8 cellular contexts compared by ENCODE assay signal in the genomic region with DNA sequence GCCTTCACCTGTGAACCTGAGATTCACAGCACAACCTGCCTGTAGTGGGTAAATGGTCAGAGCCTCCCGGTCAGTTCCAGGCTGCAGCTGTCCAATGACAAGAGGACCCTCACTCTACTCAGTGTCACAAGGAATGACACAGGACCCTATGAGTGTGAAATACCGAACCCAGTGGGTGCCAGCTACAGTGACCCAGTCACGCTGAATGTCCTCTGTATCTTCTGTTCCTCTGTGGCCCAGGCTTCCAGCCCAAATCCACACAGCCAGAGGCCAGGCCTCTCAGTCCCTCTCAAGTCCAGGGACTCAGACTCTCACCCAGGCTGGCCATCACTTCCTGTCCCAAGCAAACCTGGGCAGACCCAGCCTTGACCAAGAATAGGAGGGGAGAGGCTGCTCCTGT. TPM values are rescaled to one million over a fixed set of nuclear protein-coding genes. Genes with fewer than 3 reads are reported as not detected.
"Had no signal": no experiment of that assay in that cellular context is flagged by ENCODE, and none has a peak within 500 bp of the region (broad histone marks: within the 10 kb centered on the region; RNA-seq: fewer than 3 reads in every experiment).

No MANE protein-coding gene starts in this region.

- FAIRE-seq: H1, H54, HTR-8/SVneo had no signal

- H3K4me3 Mint-ChIP-seq: GM23338, H9 had no signal

- DNase-seq: H9, HCEC 1CT, IMR-90 had no signal

- H3K27ac Mint-ChIP-seq: GM23338, H9 had no signal

- ATAC-seq: GM23338 had no signal

- H3K4me3 ChIP-seq: GM23338 had no signal

- H3K4me1 Mint-ChIP-seq: H9 had no signal

- H3K9me3 Mint-ChIP-seq: GM23338 had no signal

RNA-seq across cellular contexts. Expression of a gene that starts 10.8 kb away (rescaled TPM):
- total RNA-seq: GM23338, H1, H9, HT-29, IMR-90 had no signal
- polyA plus RNA-seq: GM23338, H1, IMR-90 had no signal

RNA-seq across cellular contexts. Expression of a gene that starts 37.3 kb away (rescaled TPM):
- total RNA-seq: GM23338, H1, H9, HT-29, IMR-90 had no signal
- polyA plus RNA-seq: GM23338, IMR-90 had no signal

RNA-seq across cellular contexts. Expression of a gene that starts 37.7 kb away (rescaled TPM):
- total RNA-seq: H1, H9, HT-29, IMR-90 had no signal
- polyA plus RNA-seq: GM23338, H1, IMR-90 had no signal

RNA-seq across cellular contexts. Expression of a gene that starts 51.8 kb away (rescaled TPM):
- total RNA-seq: GM23338, H1, H9, IMR-90 had no signal
- polyA plus RNA-seq: GM23338, H1, IMR-90 had no signal
